8 cellular contexts compared by ENCODE assay signal in genomic region chr5:80184235-80185023, GRCh38.
A peak's percentile ranks its signal among the peaks of the same experiment; 100 is the strongest.
DNase-seq lines count a peak whose midpoint lies in the region; ATAC-seq, FAIRE-seq and TF ChIP-seq lines count a peak whose summit lies in the region.

No MANE protein-coding gene starts in this region.

- no peak for DNase-seq in activated T-cell treated with anti-CD3 and anti-CD28 coated beads, Interleukin-2, amount 50 U/mL, for 4 hours
- DNase-seq in activated T-cell treated with anti-CD3 and anti-CD28 coated beads, Interleukin-2, amount 50 U/mL, for 48 hours: no peak
- DNase-seq in NCI-H510A (lab: John Stamatoyannopoulos, UW) (peak; percentile 11), endothelial cell (ENCODE audit: low spot score) (no peak), substantia nigra (lab: John Stamatoyannopoulos, UW) (peak in 1 of 49 donors; percentile 23), GM12891 (ENCODE audit: insufficient read length, low spot score) (no peak), coronary artery (ENCODE audit: low spot score) (no peak), GM12892 (ENCODE audit: insufficient read length) (no peak)

- peak overlapping the region; percentile 67 for H3K27ac ChIP-seq in substantia nigra (ENCODE audit: low read depth, low read length, poor library complexity, severe bottlenecking)
- H3K27ac ChIP-seq in coronary artery: no peak overlapping the region

- H3K4me1 Mint-ChIP-seq in activated T-cell treated with anti-CD3 and anti-CD28 coated beads, Interleukin-2, amount 50 U/mL, for 4 hours (ENCODE audit: low read depth): peaks cover 89% of the 10 kb centered on the region
- peaks cover 57% of the 10 kb centered on the region for H3K4me1 Mint-ChIP-seq in endothelial cell (ENCODE audit: unreplicated experiment)

- no peak for ATAC-seq in activated T-cell treated with anti-CD3 and anti-CD28 coated beads, Interleukin-2, amount 50 U/mL, for 4 hours

- no peak overlapping the region for H3K4me3 ChIP-seq in coronary artery

- FAIRE-seq in GM12891 (lab: Jason Lieb, UNC) (no peak), GM12892 (lab: Jason Lieb, UNC) (no peak)

- H3K27me3 Mint-ChIP-seq in activated T-cell treated with anti-CD3 and anti-CD28 coated beads, Interleukin-2, amount 50 U/mL, for 4 hours (ENCODE audit: low read depth): no peaks in the 10 kb centered on the region
- H3K27me3 Mint-ChIP-seq in endothelial cell (ENCODE audit: unreplicated experiment): peaks cover 7% of the 10 kb centered on the region

- TF ChIP-seq CTCF in endothelial cell (IDR thresholded peaks at IDR 0.05; ENCODE audit: unreplicated experiment) (no peak), coronary artery (IDR thresholded peaks at IDR 0.05) (no peak)

- peak overlapping the region; percentile 24 for H3K4me3 Mint-ChIP-seq in activated T-cell treated with anti-CD3 and anti-CD28 coated beads, Interleukin-2, amount 50 U/mL, for 4 hours
- H3K4me3 Mint-ChIP-seq in endothelial cell (ENCODE audit: unreplicated experiment): no peak overlapping the region

- no peaks in the 10 kb centered on the region for H3K9me3 Mint-ChIP-seq in activated T-cell treated with anti-CD3 and anti-CD28 coated beads, Interleukin-2, amount 50 U/mL, for 4 hours
- H3K9me3 Mint-ChIP-seq in endothelial cell (ENCODE audit: unreplicated experiment): no peaks in the 10 kb centered on the region

- no peak for TF ChIP-seq POLR2A in GM12891 (IDR thresholded peaks at IDR 0.05; ENCODE audit: low read depth, low read length)
- TF ChIP-seq POLR2A in GM12892 (IDR thresholded peaks at IDR 0.05; ENCODE audit: low read depth, low read length): no peak

- H3K36me3 Mint-ChIP-seq in activated T-cell treated with anti-CD3 and anti-CD28 coated beads, Interleukin-2, amount 50 U/mL, for 4 hours (ENCODE audit: insufficient read depth): peaks cover 5% of the 10 kb centered on the region
- H3K36me3 Mint-ChIP-seq in endothelial cell (ENCODE audit: low read depth, unreplicated experiment): peaks cover 22% of the 10 kb centered on the region

- peak overlapping the region; percentile 3 for H3K27ac Mint-ChIP-seq in endothelial cell (ENCODE audit: unreplicated experiment)

TF ChIP-seq in GM12891, 5 proteins besides CTCF, POLR2A, EP300 and RAD21:
- TF ChIP-seq POLR2AphosphoS5 (IDR thresholded peaks at IDR 0.05; ENCODE audit: low read depth, low read length) (no peak), SPI1 (IDR thresholded peaks at IDR 0.05; ENCODE audit: low read depth, low read length) (no peak), PAX5 (IDR thresholded peaks at IDR 0.05; ENCODE audit: insufficient read depth, low read length, severe bottlenecking) (no peak)
